In genomic region chrX:1592863-1593201, GRCh38 we compare ENCODE assay signal across 9 cellular contexts. TPM values are rescaled to one million over a fixed set of nuclear protein-coding genes. Genes with fewer than 3 reads are reported as not detected.
DNase-seq lines count a peak whose midpoint lies in the region; ATAC-seq, FAIRE-seq and TF ChIP-seq lines count a peak whose summit lies in the region.
"Had no signal": no experiment of that assay in that cellular context is flagged by ENCODE, and none has a peak within 500 bp of the region (broad histone marks: within the 10 kb centered on the region; RNA-seq: fewer than 3 reads in every experiment).

No MANE protein-coding gene starts in this region.

- TF ChIP-seq EP300 in HepG2 (IDR thresholded peaks at IDR 0.05; ENCODE audit: low read depth in 2 of 2, low read length in 2 of 2) (no peak), HepG2 (CRISPR knock-in tag; IDR thresholded peaks at IDR 0.05; ENCODE audit: borderline replicate concordance) (no peak; the same call in 1 of the 2 replicates), upper lobe of left lung (IDR thresholded peaks at IDR 0.05) (no peak)

- peak; percentile 31 for ATAC-seq in HepG2
- peak; percentile 5 to 34 for ATAC-seq in upper lobe of left lung (ENCODE audit: low FRiP score in 2 of 2)

- H3K27ac ChIP-seq in HL-60 (replicated peaks) (peak overlapping the region; percentile 68), astrocyte (ENCODE audit: low read depth, low read length) (peak overlapping the region; percentile 81), HepG2 (ENCODE audit: extremely low read length, insufficient read depth, low read length) (peak overlapping the region; percentile 78), upper lobe of left lung (peak overlapping the region; percentile 83 to 96 (median 93))

- H3K4me3 Mint-ChIP-seq in activated T-cell treated with anti-CD3 and anti-CD28 coated beads, Interleukin-2, amount 50 U/mL, for 24 hours = peak overlapping the region; percentile 93
- H3K4me3 Mint-ChIP-seq in astrocyte (ENCODE audit: unreplicated experiment) = peak overlapping the region; percentile 87

- POLR2A ChIA-PET in HepG2 (lab: Yijun Ruan, JAX) = no interaction called here

- H3K4me1 Mint-ChIP-seq in activated T-cell treated with anti-CD3 and anti-CD28 coated beads, Interleukin-2, amount 50 U/mL, for 24 hours (ENCODE audit: low read depth) = peaks cover 41% of the 10 kb centered on the region
- no peaks in the 10 kb centered on the region for H3K4me1 Mint-ChIP-seq in astrocyte (ENCODE audit: low read depth, unreplicated experiment)

- DNase-seq in activated T-cell treated with anti-CD3 and anti-CD28 coated beads, Interleukin-2, amount 50 U/mL, for 24 hours = peak; percentile 39
- no peak for DNase-seq in activated T-cell treated with anti-CD3 and anti-CD28 coated beads, Interleukin-2, amount 50 U/mL, for 48 hours
- DNase-seq in HL-60 (ENCODE audit: low read depth in 1 of 2, low spot score in 1 of 2) (peak in 1 of 2 experiments; percentile 73), astrocyte (ENCODE audit: low read depth) (no peak), HepG2 (ENCODE audit: low spot score) (no peak), upper lobe of left lung (no peak), NCI-H748 treated with DMSO at 0.1 percent for 48 hours (lab: John Stamatoyannopoulos, UW) (no peak), SW480 (ENCODE audit: low spot score) (no peak)

- H3K36me3 Mint-ChIP-seq in activated T-cell treated with anti-CD3 and anti-CD28 coated beads, Interleukin-2, amount 50 U/mL, for 24 hours (ENCODE audit: low read depth) = peaks cover 52% of the 10 kb centered on the region
- no peaks in the 10 kb centered on the region for H3K36me3 Mint-ChIP-seq in astrocyte (ENCODE audit: low read depth, unreplicated experiment)

- H3K9ac ChIP-seq in astrocyte (ENCODE audit: low read length) = peak overlapping the region; percentile 98
- H3K9ac ChIP-seq in HepG2 (ENCODE audit: insufficient read depth, low read depth, low read length) = peak overlapping the region; percentile 95

- H2AFZ ChIP-seq in astrocyte (ENCODE audit: low read depth, low read length) (no peak overlapping the region), HepG2 (ENCODE audit: low read length) (no peak overlapping the region)

- CTCF ChIA-PET in HepG2 (lab: Yijun Ruan, JAX; ENCODE audit: low intra/inter-chr PET ratio, low total read pairs) = no interaction called here

- H3K27ac Mint-ChIP-seq in activated T-cell treated with anti-CD3 and anti-CD28 coated beads, Interleukin-2, amount 50 U/mL, for 24 hours = peak overlapping the region; percentile 96
- peak overlapping the region; percentile 58 for H3K27ac Mint-ChIP-seq in astrocyte (ENCODE audit: unreplicated experiment)

- WGBS in HepG2 (ENCODE audit: low lambda C conversion rate) = 15% methylated on average over 12 of the region's 12 CpGs
- WGBS in upper lobe of left lung, 2 donors = 9 to 10% methylated on average over 12 of the region's 12 CpGs

- TF ChIP-seq POLR2A in HepG2 (IDR thresholded peaks at IDR 0.05; ENCODE audit: insufficient read depth in 1 of 2, low read depth in 2 of 2, low read length in 2 of 2) = no peak
- no peak for TF ChIP-seq POLR2A in upper lobe of left lung (IDR thresholded peaks at IDR 0.05)

- intact Hi-C loops in HepG2 (cut with micrococcal nuclease; ENCODE audit: unreplicated experiment) = no loop called here

- peaks cover 11% of the 10 kb centered on the region for H3K4me1 ChIP-seq in astrocyte (ENCODE audit: insufficient read depth, low read length)
- peaks cover 23% of the 10 kb centered on the region for H3K4me1 ChIP-seq in HepG2 (ENCODE audit: insufficient read depth, low read length)
- H3K4me1 ChIP-seq in upper lobe of left lung = peaks cover 17 to 31% (median 19%) of the 10 kb centered on the region in 4 donors

- FAIRE-seq in astrocyte (lab: Jason Lieb, UNC) (no peak), HepG2 (lab: Jason Lieb, UNC) (no peak)
- FAIRE-seq: colon had no signal

- H3K4me3 ChIP-seq in HL-60 (replicated peaks; ENCODE audit: insufficient read depth, low read length) (peak overlapping the region; percentile 80), astrocyte (ENCODE audit: insufficient read depth, low read depth, low read length) (peak overlapping the region; percentile 90), HepG2 (replicated peaks in 1 of 3; ENCODE audit: insufficient read depth in 1 of 3, low read depth in 2 of 3, low read length in 3 of 3) (peak overlapping the region; percentile 93 to 100 (median 99)), upper lobe of left lung (peak overlapping the region; percentile 78 to 99 (median 92))

- H3K79me2 ChIP-seq in astrocyte (ENCODE audit: insufficient read depth, low read length) (peaks cover 57% of the 10 kb centered on the region), HepG2 (ENCODE audit: insufficient read depth, low read length) (peaks cover 41% of the 10 kb centered on the region)

- H3K27me3 ChIP-seq in HL-60 (ENCODE audit: insufficient read depth, poor library complexity, severe bottlenecking) (no peaks in the 10 kb centered on the region), astrocyte (ENCODE audit: insufficient read depth, low read length) (no peaks in the 10 kb centered on the region), HepG2 (ENCODE audit: control insufficient read depth in 1 of 2, insufficient read depth in 2 of 2, low read length in 2 of 2) (no peaks in the 10 kb centered on the region; a peak in 1 of 5 replicates), upper lobe of left lung (no peaks in the 10 kb centered on the region)

- H3K4me2 ChIP-seq in astrocyte (ENCODE audit: low read length) (peak overlapping the region; percentile 98), HepG2 (ENCODE audit: low read depth, low read length) (peak overlapping the region; percentile 94)

- TF ChIP-seq RAD21 in HepG2 (CRISPR knock-in tag; IDR thresholded peaks at IDR 0.05) = no peak

- H3K9me3 Mint-ChIP-seq in activated T-cell treated with anti-CD3 and anti-CD28 coated beads, Interleukin-2, amount 50 U/mL, for 24 hours = no peaks in the 10 kb centered on the region
- H3K9me3 Mint-ChIP-seq in astrocyte (ENCODE audit: unreplicated experiment) = peaks cover 4% of the 10 kb centered on the region

- peaks cover 11% of the 10 kb centered on the region for H3K36me3 ChIP-seq in astrocyte (ENCODE audit: insufficient read depth, low read length)
- H3K36me3 ChIP-seq in HepG2 (replicated peaks in 1 of 2; ENCODE audit: control insufficient read depth in 1 of 2, insufficient read depth in 2 of 2, low read length in 2 of 2) = peaks cover 18 to 43% of the 10 kb centered on the region in 2 experiments
- H3K36me3 ChIP-seq in upper lobe of left lung = peaks cover 34 to 46% (median 42%) of the 10 kb centered on the region in 4 donors

- TF ChIP-seq CTCF in HL-60 (IDR thresholded peaks at IDR 0.05; ENCODE audit: insufficient read depth, low read length) = no peak
- TF ChIP-seq CTCF in astrocyte (IDR thresholded peaks at IDR 0.05; ENCODE audit: insufficient read depth, low read depth, low read length) = no peak
- TF ChIP-seq CTCF in HepG2 (CRISPR knock-in tag; IDR thresholded peaks at IDR 0.05) = no peak
- no peak for TF ChIP-seq CTCF in upper lobe of left lung (IDR thresholded peaks at IDR 0.05)

- H3K27me3 Mint-ChIP-seq in activated T-cell treated with anti-CD3 and anti-CD28 coated beads, Interleukin-2, amount 50 U/mL, for 24 hours = no peaks in the 10 kb centered on the region
- H3K27me3 Mint-ChIP-seq in astrocyte (ENCODE audit: low read depth, unreplicated experiment) = peaks cover 5% of the 10 kb centered on the region

- H4K20me1 ChIP-seq in astrocyte (ENCODE audit: insufficient read depth, low read length) (peaks cover 56% of the 10 kb centered on the region), HepG2 (ENCODE audit: insufficient read depth, low read length) (peaks cover 33% of the 10 kb centered on the region; the same call in 1 of the 2 replicates)

- no TSS peak for BruUV-seq in HepG2 (replicated peaks; lab: Mats Ljungman, UMichigan)

- H3K9me3 ChIP-seq in astrocyte (ENCODE audit: insufficient read depth, low read depth, low read length) (no peaks in the 10 kb centered on the region), HepG2 (ENCODE audit: low read length) (no peaks in the 10 kb centered on the region), upper lobe of left lung (no peaks in the 10 kb centered on the region)

- in situ Hi-C loops in HepG2 (cut with HindIII; ENCODE audit: extremely low pct_ligation_motif_present, low pct_unique_long_range_greater_than_20kb) = no loop called here

RNA-seq across cellular contexts. Expression of gene AKAP17A, which starts 1.4 kb away (rescaled TPM):
- total RNA-seq in astrocyte (15.9 and 17.3 TPM in 2 replicates), HepG2 (2016; rRNA removed; fragmentation: Illumina TruSeq; extraction: Trizol) (16.8 and 26.5 TPM in 2 replicates), upper lobe of left lung (100 to 1,000 TPM in 2 of 6 donors, 10 to 100 TPM in 4; 40.9 to 193 (median 52.4) TPM)
- total RNA-seq in HepG2 (2016; cell fraction: cytosol; rRNA removed; fragmentation: Illumina TruSeq; extraction: Trizol; ENCODE audit: low read depth) = 6.5 and 6.8 TPM in 2 replicates
- 14.2 and 27.6 TPM in 2 replicates for total RNA-seq in HepG2 (2016; cell fraction: insoluble cytoplasmic fraction; rRNA removed; fragmentation: Illumina TruSeq; extraction: Trizol)
- 10.5 and 10.6 TPM in 2 replicates for total RNA-seq in HepG2 (2016; cell fraction: membrane; rRNA removed; fragmentation: Illumina TruSeq; extraction: Trizol)
- total RNA-seq in HepG2 (2016; cell fraction: nucleus; rRNA removed; fragmentation: Illumina TruSeq; extraction: Trizol) = 20.8 and 27.2 TPM in 2 replicates
- 20.5 and 29.8 TPM in 2 replicates for polyA plus RNA-seq in HepG2 (2011; rRNA removed)
- 8.1 and 10.8 TPM in 2 replicates for polyA plus RNA-seq in HepG2 (2011; cell fraction: cytosol; rRNA removed)
- 303 and 327 TPM in 2 replicates for polyA plus RNA-seq in HepG2 (2011; cell fraction: nucleus; rRNA removed)
- polyA plus RNA-seq in HepG2 (2012) = 24.1 and 26.3 TPM in 2 replicates
- 2.3 and 2.6 TPM in 2 replicates for polyA plus RNA-seq in HepG2 (2016; cell fraction: cytosol; fragmentation: Illumina TruSeq; extraction: Trizol; ENCODE audit: low read depth)
- 17.5 and 20.6 TPM in 2 replicates for polyA plus RNA-seq in HepG2 (2016; cell fraction: insoluble cytoplasmic fraction; fragmentation: Illumina TruSeq; extraction: Trizol; ENCODE audit: low read depth)
- polyA plus RNA-seq in HepG2 (2016; cell fraction: membrane; fragmentation: Illumina TruSeq; extraction: Trizol; ENCODE audit: low read depth) = 6.1 and 6.3 TPM in 2 replicates
- polyA plus RNA-seq in HepG2 (2016; cell fraction: nucleus; fragmentation: Illumina TruSeq; extraction: Trizol; ENCODE audit: insufficient read depth, low read depth) = 80.9 and 81.0 TPM in 2 replicates
- 5.9 and 7.1 TPM in 2 replicates for polyA minus RNA-seq in HepG2 (2011; rRNA and poly(A)+ RNA removed; ENCODE audit: low replicate concordance)
- 4.2 and 5.9 TPM in 2 replicates for polyA minus RNA-seq in HepG2 (2011; cell fraction: cytosol; rRNA and poly(A)+ RNA removed)
- polyA minus RNA-seq in HepG2 (2011; cell fraction: nucleus; rRNA and poly(A)+ RNA removed) = 19.3 and 20.2 TPM in 2 replicates

RNA-seq across cellular contexts. Expression of gene ASMT, which starts 22.0 kb away (rescaled TPM):
- not detected in 2 replicates for total RNA-seq in astrocyte
- not detected in 2 replicates for total RNA-seq in HepG2 (2016; rRNA removed; fragmentation: Illumina TruSeq; extraction: Trizol)
- total RNA-seq in HepG2 (2016; cell fraction: cytosol; rRNA removed; fragmentation: Illumina TruSeq; extraction: Trizol; ENCODE audit: low read depth) = not detected in 2 replicates
- total RNA-seq in HepG2 (2016; cell fraction: insoluble cytoplasmic fraction; rRNA removed; fragmentation: Illumina TruSeq; extraction: Trizol) = not detected in 2 replicates
- total RNA-seq in HepG2 (2016; cell fraction: membrane; rRNA removed; fragmentation: Illumina TruSeq; extraction: Trizol) = not detected in 2 replicates
- not detected in 2 replicates for total RNA-seq in HepG2 (2016; cell fraction: nucleus; rRNA removed; fragmentation: Illumina TruSeq; extraction: Trizol)
- 0.04 and 0.33 TPM in 2 replicates for polyA plus RNA-seq in HepG2 (2011; rRNA removed)
- polyA plus RNA-seq in HepG2 (2011; cell fraction: cytosol; rRNA removed) = 0.04 and 0.06 TPM in 2 replicates
- not detected in 2 replicates for polyA plus RNA-seq in HepG2 (2011; cell fraction: nucleus; rRNA removed)
- polyA plus RNA-seq in HepG2 (2012) = not detected in 2 replicates
- polyA plus RNA-seq in HepG2 (2016; cell fraction: cytosol; fragmentation: Illumina TruSeq; extraction: Trizol; ENCODE audit: low read depth) = 0.14 TPM in 1 of 2 replicates, not detected in the other
- polyA plus RNA-seq in HepG2 (2016; cell fraction: insoluble cytoplasmic fraction; fragmentation: Illumina TruSeq; extraction: Trizol; ENCODE audit: low read depth) = not detected in 2 replicates
- 0.15 TPM in 1 of 2 replicates, not detected in the other for polyA plus RNA-seq in HepG2 (2016; cell fraction: membrane; fragmentation: Illumina TruSeq; extraction: Trizol; ENCODE audit: low read depth)
- polyA plus RNA-seq in HepG2 (2016; cell fraction: nucleus; fragmentation: Illumina TruSeq; extraction: Trizol; ENCODE audit: insufficient read depth, low read depth) = not detected in 2 replicates
- polyA minus RNA-seq in HepG2 (2011; rRNA and poly(A)+ RNA removed; ENCODE audit: low replicate concordance) = not detected in 2 replicates
- polyA minus RNA-seq in HepG2 (2011; cell fraction: cytosol; rRNA and poly(A)+ RNA removed) = not detected in 2 replicates
- polyA minus RNA-seq in HepG2 (2011; cell fraction: nucleus; rRNA and poly(A)+ RNA removed) = not detected in 2 replicates
- total RNA-seq in upper lobe of left lung = 1 to 10 TPM in 1 of 6 donors, not detected in 5; 2.2 TPM

RNA-seq across cellular contexts. Expression of gene P2RY8, which starts 55.8 kb away (rescaled TPM):
- total RNA-seq in astrocyte (not detected in 2 replicates), HepG2 (2016; rRNA removed; fragmentation: Illumina TruSeq; extraction: Trizol) (0.66 and 1.0 TPM in 2 replicates), upper lobe of left lung (1 to 10 TPM; 1.7 to 4.4 (median 3.3) TPM)
- total RNA-seq in HepG2 (2016; cell fraction: cytosol; rRNA removed; fragmentation: Illumina TruSeq; extraction: Trizol; ENCODE audit: low read depth) = 0.09 and 0.10 TPM in 2 replicates
- 0.68 and 1.1 TPM in 2 replicates for total RNA-seq in HepG2 (2016; cell fraction: insoluble cytoplasmic fraction; rRNA removed; fragmentation: Illumina TruSeq; extraction: Trizol)
- total RNA-seq in HepG2 (2016; cell fraction: membrane; rRNA removed; fragmentation: Illumina TruSeq; extraction: Trizol) = 0.31 and 0.34 TPM in 2 replicates
- total RNA-seq in HepG2 (2016; cell fraction: nucleus; rRNA removed; fragmentation: Illumina TruSeq; extraction: Trizol) = 1.0 and 1.6 TPM in 2 replicates
- polyA plus RNA-seq in HepG2 (2011; rRNA removed) = 1.3 and 3.1 TPM in 2 replicates
- 2.0 and 2.3 TPM in 2 replicates for polyA plus RNA-seq in HepG2 (2011; cell fraction: cytosol; rRNA removed)
- polyA plus RNA-seq in HepG2 (2011; cell fraction: nucleus; rRNA removed) = 1.5 and 1.8 TPM in 2 replicates
- 2.1 and 2.4 TPM in 2 replicates for polyA plus RNA-seq in HepG2 (2012)
- polyA plus RNA-seq in HepG2 (2016; cell fraction: cytosol; fragmentation: Illumina TruSeq; extraction: Trizol; ENCODE audit: low read depth) = 0.08 and 0.09 TPM in 2 replicates
- polyA plus RNA-seq in HepG2 (2016; cell fraction: insoluble cytoplasmic fraction; fragmentation: Illumina TruSeq; extraction: Trizol; ENCODE audit: low read depth) = 0.65 and 0.91 TPM in 2 replicates
- polyA plus RNA-seq in HepG2 (2016; cell fraction: membrane; fragmentation: Illumina TruSeq; extraction: Trizol; ENCODE audit: low read depth) = 0.16 and 0.28 TPM in 2 replicates
- 2.0 and 2.3 TPM in 2 replicates for polyA plus RNA-seq in HepG2 (2016; cell fraction: nucleus; fragmentation: Illumina TruSeq; extraction: Trizol; ENCODE audit: insufficient read depth, low read depth)
- polyA minus RNA-seq in HepG2 (2011; rRNA and poly(A)+ RNA removed; ENCODE audit: low replicate concordance) = 0.09 and 7.8 TPM in 2 replicates
- 2.4 and 2.6 TPM in 2 replicates for polyA minus RNA-seq in HepG2 (2011; cell fraction: cytosol; rRNA and poly(A)+ RNA removed)
- 1.4 and 2.2 TPM in 2 replicates for polyA minus RNA-seq in HepG2 (2011; cell fraction: nucleus; rRNA and poly(A)+ RNA removed)
